In the genomic region with DNA sequence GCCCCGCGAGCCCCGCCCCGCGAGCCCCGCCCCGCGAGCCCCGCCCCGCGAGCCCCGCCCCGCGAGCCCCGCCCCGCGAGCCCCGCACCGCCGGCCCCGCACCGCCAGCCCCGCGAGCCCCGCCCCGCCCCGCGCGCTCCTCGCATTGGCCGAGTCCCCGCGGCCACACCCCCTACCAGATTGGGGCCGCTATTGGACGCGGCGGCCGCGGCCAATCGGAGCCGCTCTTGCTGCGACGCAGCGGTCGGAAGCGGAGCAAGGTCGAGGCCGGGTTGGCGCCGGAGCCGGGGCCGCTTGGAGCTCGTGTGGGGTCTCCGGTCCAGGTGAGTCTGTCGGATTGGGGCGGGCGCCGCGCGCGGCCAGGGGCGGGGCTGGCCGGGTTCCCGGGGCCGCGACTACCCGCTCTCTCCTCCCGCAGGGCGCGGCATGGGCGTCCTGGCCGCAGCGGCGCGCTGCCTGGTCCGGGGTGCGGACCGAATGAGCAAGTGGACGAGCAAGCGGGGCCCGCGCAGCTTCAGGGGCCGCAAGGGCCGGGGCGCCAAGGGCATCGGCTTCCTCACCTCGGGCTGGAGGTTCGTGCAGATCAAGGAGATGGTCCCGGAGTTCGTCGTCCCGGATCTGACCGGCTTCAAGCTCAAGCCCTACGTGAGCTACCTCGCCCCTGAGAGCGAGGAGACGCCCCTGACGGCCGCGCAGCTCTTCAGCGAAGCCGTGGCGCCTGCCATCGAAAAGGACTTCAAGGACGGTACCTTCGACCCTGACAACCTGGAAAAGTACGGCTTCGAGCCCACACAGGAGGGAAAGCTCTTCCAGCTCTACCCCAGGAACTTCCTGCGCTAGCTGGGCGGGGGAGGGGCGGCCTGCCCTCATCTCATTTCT, we compare ENCODE assay signal across 8 cellular contexts. TPM values are rescaled to one million over a fixed set of nuclear protein-coding genes. Genes with fewer than 3 reads are reported as not detected.
DNase-seq lines count a peak whose midpoint lies in the region; ATAC-seq and TF ChIP-seq lines count a peak whose summit lies in the region.

MRPL41 (plus strand) TSS at position 224 of the 879 bp plus-strand sequence; CDS start at position 427, 203 bp downstream.

- H3K79me2 ChIP-seq in DND-41 (ENCODE audit: insufficient read depth, low read length): peaks cover 7% of the 10 kb centered on the region; the same call in 1 of the 2 replicates
- no peaks in the 10 kb centered on the region for H3K79me2 ChIP-seq in neural cell (replicated peaks; ENCODE audit: insufficient read depth, low read length)

- intact Hi-C loops in stomach (cut with DNase I; ENCODE audit: low total_unique reads): no loop called here

- H3K4me3 ChIP-seq in DND-41 (ENCODE audit: low read depth in 1 of 2, low read length in 2 of 2) (peak within 1 kb of the TSS; percentile 70 to 80; a peak in 3 of 4 replicates), neural cell (ENCODE audit: low read length) (peak within 1 kb of the TSS; percentile 86), stomach (peak within 1 kb of the TSS; percentile 62 to 95 (median 77))

- DNase-seq in DND-41 (peak; percentile 79), LoVo (ENCODE audit: low spot score) (peak; percentile 90), SHP77 treated with DMSO at 0.1 percent for 48 hours (lab: John Stamatoyannopoulos, UW) (peak; percentile 61), activated gamma-delta T cell (lab: John Stamatoyannopoulos, UW) (peak; percentile 89), fibroblast of the conjunctiva (ENCODE audit: low read depth) (peak; percentile 46), stomach (peak; percentile 95)

- peak within 1 kb of the TSS; percentile 73 for H3K9ac ChIP-seq in DND-41 (ENCODE audit: low read depth, low read length)
- peak within 1 kb of the TSS; percentile 73 for H3K9ac ChIP-seq in neural cell (ENCODE audit: low read length)

- peak within 1 kb of the TSS; percentile 83 for H2AFZ ChIP-seq in DND-41 (ENCODE audit: low read depth, low read length)
- H2AFZ ChIP-seq in neural cell (ENCODE audit: low read depth, low read length): no peak within 1 kb of the TSS

- H3K9me2 ChIP-seq in neural cell (ENCODE audit: insufficient read depth, low read length): no peaks in the 10 kb centered on the region

- H3K27ac ChIP-seq in DND-41 (ENCODE audit: low read length): peak within 1 kb of the TSS; percentile 57; the same call in 1 of the 2 replicates
- H3K27ac ChIP-seq in neural cell (ENCODE audit: low read length): peak within 1 kb of the TSS; percentile 49
- H3K27ac ChIP-seq in stomach: peak within 1 kb of the TSS; percentile 87 to 96 (median 93)

- H3K9me3 ChIP-seq in DND-41 (ENCODE audit: insufficient read depth, low read length, severe bottlenecking): no peaks in the 10 kb centered on the region
- H3K9me3 ChIP-seq in neural cell (ENCODE audit: low read length): no peaks in the 10 kb centered on the region
- no peaks in the 10 kb centered on the region for H3K9me3 ChIP-seq in stomach

- WGBS in stomach, 5 donors: 0 to 4% (median 2%) methylated on average over 18 to 81 of the region's 111 CpGs

- H3K4me2 ChIP-seq in DND-41 (ENCODE audit: insufficient read depth, low read length): peak within 1 kb of the TSS; percentile 71
- H3K4me2 ChIP-seq in neural cell (ENCODE audit: low read length): peak within 1 kb of the TSS; percentile 67

- H3K36me3 ChIP-seq in DND-41 (ENCODE audit: insufficient read depth, low read length) (peaks cover 26% of the 10 kb centered on the region), neural cell (ENCODE audit: insufficient read depth, low read length) (no peaks in the 10 kb centered on the region), stomach (peaks cover 12 to 35% (median 32%) of the 10 kb centered on the region in 4 donors)

- TF ChIP-seq CTCF in DND-41 (IDR thresholded peaks at IDR 0.05; ENCODE audit: borderline replicate concordance, extremely low read depth, low read length, poor library complexity, severe bottlenecking): no peak
- no peak for TF ChIP-seq CTCF in neural cell (IDR thresholded peaks at IDR 0.05; ENCODE audit: poor library complexity, severe bottlenecking)
- no peak for TF ChIP-seq CTCF in stomach (IDR thresholded peaks at IDR 0.05)

- H3K4me1 ChIP-seq in DND-41 (ENCODE audit: insufficient read depth, low read length) (peaks cover 17% of the 10 kb centered on the region), stomach (peaks cover 18 to 57% (median 53%) of the 10 kb centered on the region in 4 donors)

- H3K27me3 ChIP-seq in DND-41 (ENCODE audit: insufficient read depth, low read length, poor library complexity) (no peaks in the 10 kb centered on the region), neural cell (ENCODE audit: insufficient read depth, low read depth, low read length) (no peaks in the 10 kb centered on the region), stomach (no peaks in the 10 kb centered on the region)

- ATAC-seq in DND-41 (ENCODE audit: insufficient read depth, low read depth) (peak; percentile 91), GM21825 (IDR thresholded peaks at IDR 0.05; ENCODE audit: unreplicated experiment) (peak; percentile 75)

- no peak for TF ChIP-seq RAD21 in neural cell (conservative IDR thresholded peaks at IDR 0.05)

- H4K20me1 ChIP-seq in DND-41 (ENCODE audit: insufficient read depth, low read length) (peaks cover 5% of the 10 kb centered on the region; the same call in 1 of the 2 replicates), neural cell (ENCODE audit: insufficient read depth) (no peaks in the 10 kb centered on the region)

- no peak for TF ChIP-seq EP300 in neural cell (conservative IDR thresholded peaks at IDR 0.05; ENCODE audit: poor library complexity, severe bottlenecking)
- TF ChIP-seq EP300 in stomach (IDR thresholded peaks at IDR 0.05): no peak

- TF ChIP-seq POLR2A in stomach (IDR thresholded peaks at IDR 0.05): no peak

- no peaks in the 10 kb centered on the region for H3F3A ChIP-seq in neural cell (ENCODE audit: insufficient read depth, low read length, poor library complexity, severe bottlenecking)

TF ChIP-seq in neural cell, 6 proteins besides CTCF, POLR2A, EP300 and RAD21:
- TF ChIP-seq TAF1 (IDR thresholded peaks at IDR 0.05; ENCODE audit: low read depth) (no peak), POLR2AphosphoS5 (IDR thresholded peaks at IDR 0.05) (peak; percentile 76), EZH2 (IDR thresholded peaks at IDR 0.05; ENCODE audit: borderline replicate concordance, insufficient read depth, low read length, poor library complexity, severe bottlenecking) (no peak), SMC3 (conservative IDR thresholded peaks at IDR 0.05; ENCODE audit: poor library complexity) (no peak), MXI1 (conservative IDR thresholded peaks at IDR 0.05; ENCODE audit: poor library complexity, severe bottlenecking) (peak; percentile 56)
- TF ChIP-seq, protein P1, sequence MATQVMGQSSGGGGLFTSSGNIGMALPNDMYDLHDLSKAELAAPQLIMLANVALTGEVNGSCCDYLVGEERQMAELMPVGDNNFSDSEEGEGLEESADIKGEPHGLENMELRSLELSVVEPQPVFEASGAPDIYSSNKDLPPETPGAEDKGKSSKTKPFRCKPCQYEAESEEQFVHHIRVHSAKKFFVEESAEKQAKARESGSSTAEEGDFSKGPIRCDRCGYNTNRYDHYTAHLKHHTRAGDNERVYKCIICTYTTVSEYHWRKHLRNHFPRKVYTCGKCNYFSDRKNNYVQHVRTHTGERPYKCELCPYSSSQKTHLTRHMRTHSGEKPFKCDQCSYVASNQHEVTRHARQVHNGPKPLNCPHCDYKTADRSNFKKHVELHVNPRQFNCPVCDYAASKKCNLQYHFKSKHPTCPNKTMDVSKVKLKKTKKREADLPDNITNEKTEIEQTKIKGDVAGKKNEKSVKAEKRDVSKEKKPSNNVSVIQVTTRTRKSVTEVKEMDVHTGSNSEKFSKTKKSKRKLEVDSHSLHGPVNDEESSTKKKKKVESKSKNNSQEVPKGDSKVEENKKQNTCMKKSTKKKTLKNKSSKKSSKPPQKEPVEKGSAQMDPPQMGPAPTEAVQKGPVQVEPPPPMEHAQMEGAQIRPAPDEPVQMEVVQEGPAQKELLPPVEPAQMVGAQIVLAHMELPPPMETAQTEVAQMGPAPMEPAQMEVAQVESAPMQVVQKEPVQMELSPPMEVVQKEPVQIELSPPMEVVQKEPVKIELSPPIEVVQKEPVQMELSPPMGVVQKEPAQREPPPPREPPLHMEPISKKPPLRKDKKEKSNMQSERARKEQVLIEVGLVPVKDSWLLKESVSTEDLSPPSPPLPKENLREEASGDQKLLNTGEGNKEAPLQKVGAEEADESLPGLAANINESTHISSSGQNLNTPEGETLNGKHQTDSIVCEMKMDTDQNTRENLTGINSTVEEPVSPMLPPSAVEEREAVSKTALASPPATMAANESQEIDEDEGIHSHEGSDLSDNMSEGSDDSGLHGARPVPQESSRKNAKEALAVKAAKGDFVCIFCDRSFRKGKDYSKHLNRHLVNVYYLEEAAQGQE (IDR thresholded peaks at IDR 0.05; ENCODE audit: borderline replicate concordance): no peak

RNA-seq across cellular contexts. Expression of gene MRPL41, which starts in this region (rescaled TPM):
- 60.5 and 66.9 TPM in 2 replicates for polyA plus RNA-seq in neural cell
- 13.5 and 15.6 TPM in 2 replicates for polyA minus RNA-seq in neural cell
- 100 to 1,000 TPM in 1 of 5 donors, 10 to 100 TPM in 4; 23.3 to 282 (median 88.1) TPM for total RNA-seq in stomach
- polyA plus RNA-seq in stomach: 100 to 1,000 TPM; 115 to 183 (median 181) TPM

Comparison
In these comparisons a context has a peak if more than half of its experiments do, and no peak if none do; other contexts are left out.
1. Peak in every context shown above with its lines: DNase-seq, ATAC-seq, H3K4me3 ChIP-seq and H3K27ac ChIP-seq.